In the genomic region with DNA sequence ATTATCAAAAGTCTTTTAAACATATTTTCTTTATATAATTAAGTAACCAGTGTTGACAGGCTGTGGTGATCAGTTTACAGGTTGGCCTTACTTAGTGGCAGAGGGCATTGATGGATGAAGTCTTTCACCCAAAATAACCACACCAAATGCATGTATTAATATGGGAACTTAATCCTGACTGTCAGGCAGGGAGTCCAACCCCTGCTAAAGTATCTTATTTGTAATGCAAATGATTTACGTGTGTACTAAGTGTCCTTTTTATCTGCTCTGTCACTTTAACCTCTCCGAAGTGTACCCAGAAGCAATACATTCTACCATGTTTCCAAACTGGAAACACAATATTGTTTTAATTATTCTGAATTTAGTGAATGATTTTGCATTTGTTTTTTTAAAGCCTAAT, we compare ENCODE assay signal across 35 cellular contexts. TPM values are rescaled to one million over a fixed set of nuclear protein-coding genes. Genes with fewer than 3 reads are reported as not detected.
"Had no signal": no experiment of that assay in that cellular context is flagged by ENCODE, and none has a peak within 500 bp of the region (broad histone marks: within the 10 kb centered on the region; RNA-seq: fewer than 3 reads in every experiment).

No MANE protein-coding gene starts in this region.

- DNase-seq: dermis blood vessel endothelial cell; effector memory CD4-positive, alpha-beta T cell; foreskin keratinocyte; glutamatergic neuron; heart right ventricle; hippocampal formation; left cardiac atrium; left lung; mesenchymal stem cell; mucosa of descending colon; naive thymus-derived CD4-positive, alpha-beta T cell; nephron progenitor cell; pancreas; right lobe of liver; stimulated activated CD4-positive, alpha-beta T cell treated with anti-CD3 and anti-CD28 coated beads, Interleukin-12 subunit alpha, Interleukin-12 subunit beta, amount 100 ng/mL, for 4 hours; stimulated activated CD4-positive, alpha-beta T cell treated with anti-CD3 and anti-CD28 coated beads, Interleukin-1b, Interleukin-23, amount 100 ng/mL, for 48 hours; stimulated activated CD4-positive, alpha-beta T cell treated with anti-CD3 and anti-CD28 coated beads, Interleukin-4, amount 100 ng/mL, for 24 hours; stimulated activated naive CD8-positive, alpha-beta T cell treated with anti-CD3 and anti-CD28 coated beads, Interleukin-15, Interleukin-2, amounts not matched to agents 100 U/mL and 50 U/mL, for 24 hours; substantia nigra; testis; tibial artery; upper lobe of left lung had no signal

- ATAC-seq: foreskin keratinocyte; heart right ventricle; left cardiac atrium; left lung; mucosa of descending colon; naive thymus-derived CD4-positive, alpha-beta T cell; pancreas; right lobe of liver; stimulated activated effector memory CD8-positive, alpha-beta T cell treated with anti-CD3 and anti-CD28 coated beads, Interleukin-12 subunit alpha, Interleukin-12 subunit beta, amount 100 ng/mL, for 72 hours; stimulated activated naive CD8-positive, alpha-beta T cell treated with anti-CD3 and anti-CD28 coated beads, Interleukin-15, Interleukin-2, amounts not matched to agents 100 U/mL and 50 U/mL, for 24 hours had no signal

- H3K4me3 Mint-ChIP-seq: mesothelial cell of epicardium; naive thymus-derived CD4-positive, alpha-beta T cell; nephron progenitor cell; stimulated activated effector memory CD8-positive, alpha-beta T cell treated with anti-CD3 and anti-CD28 coated beads, Interleukin-12 subunit alpha, Interleukin-12 subunit beta, amount 100 ng/mL, for 72 hours had no signal

- H3K27me3 ChIP-seq: esophagus muscularis mucosa, left lung, pancreas, right lobe of liver, testis, tibial artery, upper lobe of left lung had no signal

- H3K9me3 Mint-ChIP-seq: mesothelial cell of epicardium; naive thymus-derived CD4-positive, alpha-beta T cell; nephron progenitor cell; stimulated activated effector memory CD8-positive, alpha-beta T cell treated with anti-CD3 and anti-CD28 coated beads, Interleukin-12 subunit alpha, Interleukin-12 subunit beta, amount 100 ng/mL, for 72 hours had no signal

- H3K4me1 Mint-ChIP-seq: mesothelial cell of epicardium; naive thymus-derived CD4-positive, alpha-beta T cell; stimulated activated effector memory CD8-positive, alpha-beta T cell treated with anti-CD3 and anti-CD28 coated beads, Interleukin-12 subunit alpha, Interleukin-12 subunit beta, amount 100 ng/mL, for 72 hours had no signal

- H3K4me1 ChIP-seq: esophagus muscularis mucosa, foreskin keratinocyte, heart right ventricle, left lung, right lobe of liver, testis, tibial artery, upper lobe of left lung had no signal

- H3K27ac Mint-ChIP-seq: mesothelial cell of epicardium; naive thymus-derived CD4-positive, alpha-beta T cell; nephron progenitor cell; stimulated activated effector memory CD8-positive, alpha-beta T cell treated with anti-CD3 and anti-CD28 coated beads, Interleukin-12 subunit alpha, Interleukin-12 subunit beta, amount 100 ng/mL, for 72 hours had no signal

- H3K27ac ChIP-seq: coronary artery, esophagus muscularis mucosa, foreskin keratinocyte, heart right ventricle, left lung, neutrophil, pancreas, right lobe of liver, testis, tibial artery, upper lobe of left lung had no signal

- H3K4me3 ChIP-seq: coronary artery, esophagus muscularis mucosa, heart right ventricle, left lung, mucosa of descending colon, pancreas, right lobe of liver, smooth muscle cell, testis, tibial artery, upper lobe of left lung had no signal

- H3K36me3 Mint-ChIP-seq: mesothelial cell of epicardium; naive thymus-derived CD4-positive, alpha-beta T cell; stimulated activated effector memory CD8-positive, alpha-beta T cell treated with anti-CD3 and anti-CD28 coated beads, Interleukin-12 subunit alpha, Interleukin-12 subunit beta, amount 100 ng/mL, for 72 hours had no signal

- H3K9me3 ChIP-seq: esophagus muscularis mucosa, heart right ventricle, left lung, mucosa of descending colon, neutrophil, pancreas, right lobe of liver, testis, tibial artery, upper lobe of left lung had no signal

- H3K4me2 ChIP-seq: smooth muscle cell had no signal

- H3K36me3 ChIP-seq: esophagus muscularis mucosa, heart right ventricle, left lung, neutrophil, pancreas, right lobe of liver, tibial artery, upper lobe of left lung had no signal

RNA-seq across cellular contexts. Expression of a gene that starts 1.4 kb away (rescaled TPM):
- total RNA-seq: dermis blood vessel endothelial cell; endothelial cell of umbilical vein; epithelial cell of proximal tubule; fibroblast of lung; foreskin keratinocyte; kidney epithelial cell; lung microvascular endothelial cell; mesothelial cell of epicardium; naive thymus-derived CD4-positive, alpha-beta T cell; omental fat pad; posterior vena cava; smooth muscle cell had no signal
